17 cellular contexts compared by ENCODE assay signal in genomic region chr9:4615251-4615650, GRCh38. TPM values are rescaled to one million over a fixed set of nuclear protein-coding genes. Genes with fewer than 3 reads are reported as not detected.
DNase-seq lines count a peak whose midpoint lies in the region; ATAC-seq and TF ChIP-seq lines count a peak whose summit lies in the region.
"Had no signal": no experiment of that assay in that cellular context is flagged by ENCODE, and none has a peak within 500 bp of the region (broad histone marks: within the 10 kb centered on the region; RNA-seq: fewer than 3 reads in every experiment).

No MANE protein-coding gene starts in this region.

- TF ChIP-seq CTCF in PC-3 (conservative IDR thresholded peaks at IDR 0.05; ENCODE audit: low read depth, low read length) (no peak), epithelial cell of esophagus (IDR thresholded peaks at IDR 0.05; ENCODE audit: insufficient read depth, low read depth, low read length, missing control alignments) (no peak), upper lobe of right lung (IDR thresholded peaks at IDR 0.05) (no peak)

- intact Hi-C loops in PC-3 (cut with micrococcal nuclease) (no loop called here), upper lobe of right lung (cut with DNase I) (no loop called here)

- no peak for ATAC-seq in PC-3
- no peak for ATAC-seq in activated T-cell treated with anti-CD3 and anti-CD28 coated beads, Interleukin-2, amount 50 U/mL, for 4 hours
- ATAC-seq in upper lobe of right lung: no peak

- peaks cover 2% of the 10 kb centered on the region for H3K27me3 Mint-ChIP-seq in activated T-cell treated with anti-CD3 and anti-CD28 coated beads, Interleukin-2, amount 50 U/mL, for 4 hours (ENCODE audit: low read depth)

- no peak overlapping the region for H3K27ac ChIP-seq in PC-3 (ENCODE audit: low read length)
- H3K27ac ChIP-seq in upper lobe of right lung: no peak overlapping the region
- H3K27ac ChIP-seq: parathyroid adenoma, RWPE1, VCaP had no signal

- H3F3A ChIP-seq in PC-3 (ENCODE audit: low read length, unreplicated experiment): no peaks in the 10 kb centered on the region

- H3K9me3 ChIP-seq in PC-3 (ENCODE audit: low read length): no peaks in the 10 kb centered on the region
- no peaks in the 10 kb centered on the region for H3K9me3 ChIP-seq in upper lobe of right lung

- H3K79me2 ChIP-seq in PC-3 (ENCODE audit: low read length): no peaks in the 10 kb centered on the region
- H3K79me2 ChIP-seq: parathyroid adenoma had no signal

- POLR2A ChIA-PET in PC-3 (lab: Charles Lee; ENCODE audit: unreplicated experiment): no interaction called here

- H3K27me3 ChIP-seq in PC-3 (ENCODE audit: low read length): no peaks in the 10 kb centered on the region
- H3K27me3 ChIP-seq in upper lobe of right lung: no peaks in the 10 kb centered on the region

- H3K36me3 ChIP-seq in PC-3 (ENCODE audit: low read depth, low read length): no peaks in the 10 kb centered on the region
- H3K36me3 ChIP-seq in upper lobe of right lung: no peaks in the 10 kb centered on the region

- H3K4me3 ChIP-seq in PC-3 (ENCODE audit: low read length): no peak overlapping the region
- H3K4me3 ChIP-seq in epithelial cell of esophagus (ENCODE audit: low read length): no peak overlapping the region
- H3K4me3 ChIP-seq in upper lobe of right lung: no peak overlapping the region

- H3K4me1 Mint-ChIP-seq in activated T-cell treated with anti-CD3 and anti-CD28 coated beads, Interleukin-2, amount 50 U/mL, for 4 hours (ENCODE audit: low read depth): peaks cover 18% of the 10 kb centered on the region

- CTCF ChIA-PET in PC-3 (lab: Charles Lee): interaction anchor here (1.4 kb wide), 1 partner anchor 11 kb away, joined by 3 read pairs; no protein-coding TSS in a partner anchor

- no peak overlapping the region for H3K4me2 ChIP-seq in PC-3 (ENCODE audit: low read length)

- H3K9me3 Mint-ChIP-seq in activated T-cell treated with anti-CD3 and anti-CD28 coated beads, Interleukin-2, amount 50 U/mL, for 4 hours: peaks cover 4% of the 10 kb centered on the region
- H3K9me3 Mint-ChIP-seq: dendritic cell treated with granulocyte-macrophage colony-stimulating factor and Interleukin-4, amounts not matched to agents 40 ng/mL and 50 ng/mL, for 4 days had no signal

- H3K9ac ChIP-seq in PC-3 (ENCODE audit: low read length): no peak overlapping the region
- H3K9ac ChIP-seq: parathyroid adenoma had no signal

- no peak overlapping the region for H3K4me3 Mint-ChIP-seq in activated T-cell treated with anti-CD3 and anti-CD28 coated beads, Interleukin-2, amount 50 U/mL, for 4 hours
- H3K4me3 Mint-ChIP-seq: activated CD8-positive, alpha-beta T cell treated with anti-CD3 and anti-CD28 coated beads, Interleukin-2, amount 10 ng/mL, durations not matched to agents 7 days and 5 days; dendritic cell treated with granulocyte-macrophage colony-stimulating factor and Interleukin-4, amounts not matched to agents 40 ng/mL and 50 ng/mL, for 4 days had no signal

- no TSS peak for BruUV-seq in PC-3 (replicated peaks; lab: Mats Ljungman, UMichigan)

- peak; percentile 54 for DNase-seq in EH (ENCODE audit: low read depth)
- peak; percentile 4 for DNase-seq in PC-3
- peak; percentile 43 for DNase-seq in epithelial cell of esophagus (ENCODE audit: low read depth)
- peak; percentile 40 for DNase-seq in non-pigmented ciliary epithelial cell (ENCODE audit: low read depth)
- DNase-seq in NCI-H774 (lab: John Stamatoyannopoulos, UW): no peak
- DNase-seq in activated T-cell treated with anti-CD3 and anti-CD28 coated beads, Interleukin-2, amount 50 U/mL, for 4 hours: no peak
- DNase-seq in SIG-M5 (lab: John Stamatoyannopoulos, UW): no peak
- DNase-seq in upper lobe of right lung: no peak
- DNase-seq: activated CD8-positive, alpha-beta T cell treated with anti-CD3 and anti-CD28 coated beads, Interleukin-2, amount 10 ng/mL, durations not matched to agents 7 days and 5 days; DMS79; hypothalamus; NCI-H1105; trophoblast cell had no signal

- no peaks in the 10 kb centered on the region for H3K36me3 Mint-ChIP-seq in activated T-cell treated with anti-CD3 and anti-CD28 coated beads, Interleukin-2, amount 50 U/mL, for 4 hours (ENCODE audit: insufficient read depth)

- H3K4me1 ChIP-seq in PC-3 (ENCODE audit: insufficient read depth, low read length) (no peaks in the 10 kb centered on the region), upper lobe of right lung (no peaks in the 10 kb centered on the region)
- H3K4me1 ChIP-seq: parathyroid adenoma had no signal

- no peaks in the 10 kb centered on the region for H4K20me1 ChIP-seq in PC-3 (ENCODE audit: low read length)

- H3K9me2 ChIP-seq in PC-3 (replicated peaks; ENCODE audit: low read length): no peaks in the 10 kb centered on the region

- no peak overlapping the region for H2AFZ ChIP-seq in PC-3 (ENCODE audit: low read length)
- H2AFZ ChIP-seq: parathyroid adenoma had no signal

RNA-seq across cellular contexts. Expression of gene PLPP6, which starts 46.8 kb away (rescaled TPM):
- total RNA-seq in PC-3 (2014; rRNA removed) (3.6 and 4.0 TPM in 2 replicates), upper lobe of right lung (5.5 TPM)
- total RNA-seq in activated T-cell treated with anti-CD3 and anti-CD28 coated beads, Interleukin-2, amount 50 U/mL, for 4 hours: 1 to 10 TPM; 3.0 to 3.6 (median 3.1) TPM

RNA-seq across cellular contexts. Expression of gene SPATA6L, which starts 51.0 kb away (rescaled TPM):
- total RNA-seq in PC-3 (2014; rRNA removed): 1.4 TPM in 1 of 2 replicates, not detected in the other
- under 1 TPM in 2 of 3 donors, not detected in 1; 0.30 to 0.50 TPM for total RNA-seq in activated T-cell treated with anti-CD3 and anti-CD28 coated beads, Interleukin-2, amount 50 U/mL, for 4 hours
- 12.6 TPM for total RNA-seq in upper lobe of right lung

Comparison
In these comparisons a context has a peak if more than half of its experiments do, and no peak if none do; other contexts are left out.
1. DNase-seq: peak in EH (single experiment), PC-3 (single experiment), epithelial cell of esophagus (single experiment) and non-pigmented ciliary epithelial cell (single experiment); none in NCI-H774 (single experiment), activated T-cell treated with anti-CD3 and anti-CD28 coated beads, Interleukin-2, amount 50 U/mL, for 4 hours (single experiment), SIG-M5 (single experiment) and upper lobe of right lung (single experiment).